8 cellular contexts compared by ENCODE assay signal in the genomic region with DNA sequence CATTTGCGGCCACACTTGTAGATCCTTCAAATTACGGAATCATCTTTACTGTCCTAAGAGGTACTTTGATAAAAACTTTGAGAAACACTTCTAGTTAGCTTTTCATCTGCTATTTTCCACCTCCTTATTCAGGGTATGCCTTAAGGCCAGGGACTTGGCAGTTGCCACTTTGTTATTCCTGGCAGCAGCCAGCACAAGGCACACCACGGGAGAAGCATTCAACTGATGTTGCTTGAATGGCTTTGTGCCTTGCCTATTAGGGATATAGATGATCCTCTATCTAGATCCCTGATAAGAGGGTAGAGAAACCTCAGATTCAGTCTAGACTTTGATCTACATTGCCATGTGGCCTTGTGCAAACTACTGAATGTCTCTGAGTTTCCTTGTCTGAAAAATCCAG.
"Had no signal": no experiment of that assay in that cellular context is flagged by ENCODE, and none has a peak within 500 bp of the region (broad histone marks: within the 10 kb centered on the region; RNA-seq: fewer than 3 reads in every experiment).

No MANE protein-coding gene starts in this region.

- H3K4me3 ChIP-seq: GM23338 had no signal

- H3K4me1 Mint-ChIP-seq: GM23338, H9, IgD-negative memory B cell had no signal

- DNase-seq: H9, HCEC 1CT had no signal

- H3K27ac ChIP-seq: HL-60 had no signal

- H2AFZ ChIP-seq: GM23338 had no signal

- H3K27ac Mint-ChIP-seq: GM23338, H9 had no signal

- H3K4me3 Mint-ChIP-seq: GM23338, H9, IgD-negative memory B cell had no signal

- H3K4me2 ChIP-seq: GM23338 had no signal

- FAIRE-seq: H1, H54, HepG2 had no signal

- ATAC-seq: GM23338, HepG2 had no signal

- H3K36me3 Mint-ChIP-seq: IgD-negative memory B cell had no signal
